13 cellular contexts compared by ENCODE assay signal in genomic region chr6:160791981-160792418, GRCh38.
DNase-seq lines count a peak whose midpoint lies in the region; ATAC-seq and TF ChIP-seq lines count a peak whose summit lies in the region.
"Had no signal": no experiment of that assay in that cellular context is flagged by ENCODE, and none has a peak within 500 bp of the region (broad histone marks: within the 10 kb centered on the region; RNA-seq: fewer than 3 reads in every experiment).

No MANE protein-coding gene starts in this region.

- ATAC-seq in GM18498 (IDR thresholded peaks at IDR 0.05; ENCODE audit: unreplicated experiment) = peak; percentile 52
- peak; percentile 55 for ATAC-seq in GM19463 (IDR thresholded peaks at IDR 0.05; ENCODE audit: unreplicated experiment)
- peak; percentile 29 for ATAC-seq in HG02938 (IDR thresholded peaks at IDR 0.05; ENCODE audit: unreplicated experiment)
- ATAC-seq: HepG2, upper lobe of right lung had no signal

- peaks cover 8% of the 10 kb centered on the region for H3K36me3 ChIP-seq in OCI-LY3 (replicated peaks; ENCODE audit: low read depth, low read length)
- H3K36me3 ChIP-seq in spleen = no peaks in the 10 kb centered on the region
- H3K36me3 ChIP-seq in stomach = no peaks in the 10 kb centered on the region
- H3K36me3 ChIP-seq: upper lobe of right lung, WERI-Rb-1 had no signal

- peak overlapping the region; percentile 52 for H3K4me2 ChIP-seq in OCI-LY3 (ENCODE audit: low read length)

- no peak for DNase-seq in spleen
- DNase-seq in stomach = no peak
- DNase-seq in NCI-H2227 treated with DMSO at 0.1 percent for 48 hours (lab: John Stamatoyannopoulos, UW) = no peak
- no peak for DNase-seq in NCI-H146 treated with DMSO at 0.1 percent for 48 hours (lab: John Stamatoyannopoulos, UW; ENCODE audit: unreplicated experiment)
- DNase-seq: GOT3, head of caudate nucleus, upper lobe of right lung, WERI-Rb-1 had no signal

- peak overlapping the region; percentile 52; the same call in 1 of the 2 replicates for H3K9ac ChIP-seq in OCI-LY3 (ENCODE audit: low read length)

- H3K9me3 ChIP-seq in OCI-LY3 (ENCODE audit: insufficient read depth, low read length) (no peaks in the 10 kb centered on the region), spleen (peaks cover 0 to 8% (median 3%) of the 10 kb centered on the region in 8 donors), stomach (no peaks in the 10 kb centered on the region)
- H3K9me3 ChIP-seq: upper lobe of right lung had no signal

- H3K27me3 ChIP-seq in OCI-LY3 (ENCODE audit: low read depth, low read length) = no peaks in the 10 kb centered on the region
- H3K27me3 ChIP-seq in spleen (replicated peaks in 1 of 7) = no peaks in the 10 kb centered on the region
- no peaks in the 10 kb centered on the region for H3K27me3 ChIP-seq in stomach
- H3K27me3 ChIP-seq: upper lobe of right lung had no signal

- TF ChIP-seq EP300 in stomach (IDR thresholded peaks at IDR 0.05) = no peak

- WGBS in spleen, 5 donors = 84 to 89% (median 86%) methylated on average over 3 of the region's 3 CpGs
- 79 to 87% (median 83%) methylated on average over 3 of the region's 3 CpGs for WGBS in stomach, 5 donors

- no peaks in the 10 kb centered on the region for H3K79me2 ChIP-seq in OCI-LY3 (ENCODE audit: low read length)

- no peak for TF ChIP-seq POLR2A in spleen (IDR thresholded peaks at IDR 0.05)
- no peak for TF ChIP-seq POLR2A in stomach (IDR thresholded peaks at IDR 0.05)

- intact Hi-C loops in spleen (cut with DNase I; ENCODE audit: low total_unique reads) (no loop called here), stomach (cut with DNase I; ENCODE audit: low total_unique reads) (no loop called here)

- no peak overlapping the region for H2AFZ ChIP-seq in OCI-LY3 (ENCODE audit: low read depth, low read length)

- H3K4me3 ChIP-seq in OCI-LY3 (ENCODE audit: low read length) = peak overlapping the region; percentile 21; the same call in 1 of the 2 replicates
- H3K4me3 ChIP-seq in spleen = no peak overlapping the region
- H3K4me3 ChIP-seq in stomach = no peak overlapping the region
- H3K4me3 ChIP-seq: upper lobe of right lung had no signal

- H3K4me1 ChIP-seq in OCI-LY3 (ENCODE audit: low read length) (peaks cover 48% of the 10 kb centered on the region), spleen (no peaks in the 10 kb centered on the region), stomach (peaks cover 0 to 9% (median 0%) of the 10 kb centered on the region in 4 donors)
- H3K4me1 ChIP-seq: upper lobe of right lung had no signal

- H3K27ac ChIP-seq in OCI-LY3 (ENCODE audit: low read length) = peak overlapping the region; percentile 99
- no peak overlapping the region for H3K27ac ChIP-seq in spleen
- H3K27ac ChIP-seq in stomach = peak overlapping the region in 1 of 5 donors; percentile 38
- H3K27ac ChIP-seq: upper lobe of right lung, WERI-Rb-1 had no signal

- H4K20me1 ChIP-seq in OCI-LY3 (ENCODE audit: insufficient read depth, low read length) = no peaks in the 10 kb centered on the region

- TF ChIP-seq CTCF in OCI-LY3 (IDR thresholded peaks at IDR 0.05; ENCODE audit: low read depth, low read length) = no peak
- TF ChIP-seq CTCF in spleen (IDR thresholded peaks at IDR 0.05 in 8 of 11, conservative IDR thresholded peaks at IDR 0.05 in 3 of 11) = no peak
- TF ChIP-seq CTCF in stomach (IDR thresholded peaks at IDR 0.05) = no peak
